ENCODE assay signal across 1 cellular context in the genomic region with DNA sequence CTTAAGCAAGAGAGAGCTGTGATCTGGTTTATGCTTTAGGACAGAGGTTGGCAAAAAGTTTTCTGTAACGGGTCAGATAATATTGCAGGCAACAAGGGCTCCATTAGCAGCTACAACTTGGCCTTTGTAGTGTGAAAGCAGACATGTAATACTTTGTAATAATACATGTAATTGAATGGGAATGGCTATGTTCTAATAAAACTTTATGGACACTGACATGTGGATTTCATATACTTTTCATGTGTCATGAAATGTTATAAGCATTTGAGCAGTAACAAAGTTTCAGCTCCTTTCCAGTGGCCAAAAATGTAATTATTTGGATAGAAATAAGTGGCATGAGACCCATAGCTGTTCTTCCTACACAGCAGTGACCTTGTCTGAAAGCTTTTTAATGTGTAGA.
A peak's percentile ranks its signal among the peaks of the same experiment; 100 is the strongest.
TF ChIP-seq lines count a peak whose summit lies in the region.

No MANE protein-coding gene starts in this region.

TF ChIP-seq in GM12878, 131 proteins besides CTCF, POLR2A, EP300 and RAD21:
- TF ChIP-seq ZNF274 (IDR thresholded peaks at IDR 0.05; ENCODE audit: insufficient read depth, insufficient read length) = no peak
- TF ChIP-seq, protein P1, sequence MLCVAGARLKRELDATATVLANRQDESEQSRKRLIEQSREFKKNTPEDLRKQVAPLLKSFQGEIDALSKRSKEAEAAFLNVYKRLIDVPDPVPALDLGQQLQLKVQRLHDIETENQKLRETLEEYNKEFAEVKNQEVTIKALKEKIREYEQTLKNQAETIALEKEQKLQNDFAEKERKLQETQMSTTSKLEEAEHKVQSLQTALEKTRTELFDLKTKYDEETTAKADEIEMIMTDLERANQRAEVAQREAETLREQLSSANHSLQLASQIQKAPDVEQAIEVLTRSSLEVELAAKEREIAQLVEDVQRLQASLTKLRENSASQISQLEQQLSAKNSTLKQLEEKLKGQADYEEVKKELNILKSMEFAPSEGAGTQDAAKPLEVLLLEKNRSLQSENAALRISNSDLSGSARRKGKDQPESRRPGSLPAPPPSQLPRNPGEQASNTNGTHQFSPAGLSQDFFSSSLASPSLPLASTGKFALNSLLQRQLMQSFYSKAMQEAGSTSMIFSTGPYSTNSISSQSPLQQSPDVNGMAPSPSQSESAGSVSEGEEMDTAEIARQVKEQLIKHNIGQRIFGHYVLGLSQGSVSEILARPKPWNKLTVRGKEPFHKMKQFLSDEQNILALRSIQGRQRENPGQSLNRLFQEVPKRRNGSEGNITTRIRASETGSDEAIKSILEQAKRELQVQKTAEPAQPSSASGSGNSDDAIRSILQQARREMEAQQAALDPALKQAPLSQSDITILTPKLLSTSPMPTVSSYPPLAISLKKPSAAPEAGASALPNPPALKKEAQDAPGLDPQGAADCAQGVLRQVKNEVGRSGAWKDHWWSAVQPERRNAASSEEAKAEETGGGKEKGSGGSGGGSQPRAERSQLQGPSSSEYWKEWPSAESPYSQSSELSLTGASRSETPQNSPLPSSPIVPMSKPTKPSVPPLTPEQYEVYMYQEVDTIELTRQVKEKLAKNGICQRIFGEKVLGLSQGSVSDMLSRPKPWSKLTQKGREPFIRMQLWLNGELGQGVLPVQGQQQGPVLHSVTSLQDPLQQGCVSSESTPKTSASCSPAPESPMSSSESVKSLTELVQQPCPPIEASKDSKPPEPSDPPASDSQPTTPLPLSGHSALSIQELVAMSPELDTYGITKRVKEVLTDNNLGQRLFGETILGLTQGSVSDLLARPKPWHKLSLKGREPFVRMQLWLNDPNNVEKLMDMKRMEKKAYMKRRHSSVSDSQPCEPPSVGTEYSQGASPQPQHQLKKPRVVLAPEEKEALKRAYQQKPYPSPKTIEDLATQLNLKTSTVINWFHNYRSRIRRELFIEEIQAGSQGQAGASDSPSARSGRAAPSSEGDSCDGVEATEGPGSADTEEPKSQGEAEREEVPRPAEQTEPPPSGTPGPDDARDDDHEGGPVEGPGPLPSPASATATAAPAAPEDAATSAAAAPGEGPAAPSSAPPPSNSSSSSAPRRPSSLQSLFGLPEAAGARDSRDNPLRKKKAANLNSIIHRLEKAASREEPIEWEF (IDR thresholded peaks at IDR 0.05; ENCODE audit: insufficient replicate concordance, low read depth, low read length) = no peak
- TF ChIP-seq, protein P2, sequence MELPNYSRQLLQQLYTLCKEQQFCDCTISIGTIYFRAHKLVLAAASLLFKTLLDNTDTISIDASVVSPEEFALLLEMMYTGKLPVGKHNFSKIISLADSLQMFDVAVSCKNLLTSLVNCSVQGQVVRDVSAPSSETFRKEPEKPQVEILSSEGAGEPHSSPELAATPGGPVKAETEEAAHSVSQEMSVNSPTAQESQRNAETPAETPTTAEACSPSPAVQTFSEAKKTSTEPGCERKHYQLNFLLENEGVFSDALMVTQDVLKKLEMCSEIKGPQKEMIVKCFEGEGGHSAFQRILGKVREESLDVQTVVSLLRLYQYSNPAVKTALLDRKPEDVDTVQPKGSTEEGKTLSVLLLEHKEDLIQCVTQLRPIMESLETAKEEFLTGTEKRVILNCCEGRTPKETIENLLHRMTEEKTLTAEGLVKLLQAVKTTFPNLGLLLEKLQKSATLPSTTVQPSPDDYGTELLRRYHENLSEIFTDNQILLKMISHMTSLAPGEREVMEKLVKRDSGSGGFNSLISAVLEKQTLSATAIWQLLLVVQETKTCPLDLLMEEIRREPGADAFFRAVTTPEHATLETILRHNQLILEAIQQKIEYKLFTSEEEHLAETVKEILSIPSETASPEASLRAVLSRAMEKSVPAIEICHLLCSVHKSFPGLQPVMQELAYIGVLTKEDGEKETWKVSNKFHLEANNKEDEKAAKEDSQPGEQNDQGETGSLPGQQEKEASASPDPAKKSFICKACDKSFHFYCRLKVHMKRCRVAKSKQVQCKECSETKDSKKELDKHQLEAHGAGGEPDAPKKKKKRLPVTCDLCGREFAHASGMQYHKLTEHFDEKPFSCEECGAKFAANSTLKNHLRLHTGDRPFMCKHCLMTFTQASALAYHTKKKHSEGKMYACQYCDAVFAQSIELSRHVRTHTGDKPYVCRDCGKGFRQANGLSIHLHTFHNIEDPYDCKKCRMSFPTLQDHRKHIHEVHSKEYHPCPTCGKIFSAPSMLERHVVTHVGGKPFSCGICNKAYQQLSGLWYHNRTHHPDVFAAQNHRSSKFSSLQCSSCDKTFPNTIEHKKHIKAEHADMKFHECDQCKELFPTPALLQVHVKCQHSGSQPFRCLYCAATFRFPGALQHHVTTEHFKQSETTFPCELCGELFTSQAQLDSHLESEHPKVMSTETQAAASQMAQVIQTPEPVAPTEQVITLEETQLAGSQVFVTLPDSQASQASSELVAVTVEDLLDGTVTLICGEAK (IDR thresholded peaks at IDR 0.05; ENCODE audit: borderline replicate concordance) = peak; percentile 70
- no peak for TF ChIP-seq EED (IDR thresholded peaks at IDR 0.05; ENCODE audit: low read depth)
- no peak for TF ChIP-seq NR2F1 (conservative IDR thresholded peaks at IDR 0.05)
- TF ChIP-seq, protein P3, sequence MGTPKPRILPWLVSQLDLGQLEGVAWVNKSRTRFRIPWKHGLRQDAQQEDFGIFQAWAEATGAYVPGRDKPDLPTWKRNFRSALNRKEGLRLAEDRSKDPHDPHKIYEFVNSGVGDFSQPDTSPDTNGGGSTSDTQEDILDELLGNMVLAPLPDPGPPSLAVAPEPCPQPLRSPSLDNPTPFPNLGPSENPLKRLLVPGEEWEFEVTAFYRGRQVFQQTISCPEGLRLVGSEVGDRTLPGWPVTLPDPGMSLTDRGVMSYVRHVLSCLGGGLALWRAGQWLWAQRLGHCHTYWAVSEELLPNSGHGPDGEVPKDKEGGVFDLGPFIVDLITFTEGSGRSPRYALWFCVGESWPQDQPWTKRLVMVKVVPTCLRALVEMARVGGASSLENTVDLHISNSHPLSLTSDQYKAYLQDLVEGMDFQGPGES (IDR thresholded peaks at IDR 0.05) = no peak
- no peak for TF ChIP-seq RB1 (IDR thresholded peaks at IDR 0.05; ENCODE audit: borderline replicate concordance)
